In genomic region chr17:68432086-68432864, GRCh38 we compare ENCODE assay signal across 1 cellular context.
TF ChIP-seq lines count a peak whose summit lies in the region.

No MANE protein-coding gene starts in this region.

TF ChIP-seq in WTC11, 78 proteins besides CTCF, POLR2A, EP300 and RAD21 (continued from another document):
- TF ChIP-seq ZNF532 (CRISPR knock-in tag; IDR thresholded peaks at IDR 0.05; ENCODE audit: borderline replicate concordance) (no peak), HMGA2 (CRISPR knock-in tag; IDR thresholded peaks at IDR 0.05) (no peak), CREB1 (CRISPR knock-in tag; IDR thresholded peaks at IDR 0.05) (no peak), TP53 (CRISPR knock-in tag; IDR thresholded peaks at IDR 0.05) (no peak), ZBTB43 (CRISPR knock-in tag; IDR thresholded peaks at IDR 0.05) (no peak), CDX4 (CRISPR knock-in tag; IDR thresholded peaks at IDR 0.05; ENCODE audit: borderline replicate concordance) (no peak), SOX15 (CRISPR knock-in tag; IDR thresholded peaks at IDR 0.05) (no peak), ATF1 (CRISPR knock-in tag; IDR thresholded peaks at IDR 0.05) (no peak), FOXP1 (CRISPR knock-in tag; IDR thresholded peaks at IDR 0.05; ENCODE audit: borderline replicate concordance) (no peak), GRHL2 (CRISPR knock-in tag; IDR thresholded peaks at IDR 0.05; ENCODE audit: insufficient replicate concordance, severe bottlenecking) (no peak)
- TF ChIP-seq, protein P1, sequence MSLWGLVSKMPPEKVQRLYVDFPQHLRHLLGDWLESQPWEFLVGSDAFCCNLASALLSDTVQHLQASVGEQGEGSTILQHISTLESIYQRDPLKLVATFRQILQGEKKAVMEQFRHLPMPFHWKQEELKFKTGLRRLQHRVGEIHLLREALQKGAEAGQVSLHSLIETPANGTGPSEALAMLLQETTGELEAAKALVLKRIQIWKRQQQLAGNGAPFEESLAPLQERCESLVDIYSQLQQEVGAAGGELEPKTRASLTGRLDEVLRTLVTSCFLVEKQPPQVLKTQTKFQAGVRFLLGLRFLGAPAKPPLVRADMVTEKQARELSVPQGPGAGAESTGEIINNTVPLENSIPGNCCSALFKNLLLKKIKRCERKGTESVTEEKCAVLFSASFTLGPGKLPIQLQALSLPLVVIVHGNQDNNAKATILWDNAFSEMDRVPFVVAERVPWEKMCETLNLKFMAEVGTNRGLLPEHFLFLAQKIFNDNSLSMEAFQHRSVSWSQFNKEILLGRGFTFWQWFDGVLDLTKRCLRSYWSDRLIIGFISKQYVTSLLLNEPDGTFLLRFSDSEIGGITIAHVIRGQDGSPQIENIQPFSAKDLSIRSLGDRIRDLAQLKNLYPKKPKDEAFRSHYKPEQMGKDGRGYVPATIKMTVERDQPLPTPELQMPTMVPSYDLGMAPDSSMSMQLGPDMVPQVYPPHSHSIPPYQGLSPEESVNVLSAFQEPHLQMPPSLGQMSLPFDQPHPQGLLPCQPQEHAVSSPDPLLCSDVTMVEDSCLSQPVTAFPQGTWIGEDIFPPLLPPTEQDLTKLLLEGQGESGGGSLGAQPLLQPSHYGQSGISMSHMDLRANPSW (CRISPR knock-in tag; conservative IDR thresholded peaks at IDR 0.05; ENCODE audit: low read depth): no peak
- TF ChIP-seq, protein P2, sequence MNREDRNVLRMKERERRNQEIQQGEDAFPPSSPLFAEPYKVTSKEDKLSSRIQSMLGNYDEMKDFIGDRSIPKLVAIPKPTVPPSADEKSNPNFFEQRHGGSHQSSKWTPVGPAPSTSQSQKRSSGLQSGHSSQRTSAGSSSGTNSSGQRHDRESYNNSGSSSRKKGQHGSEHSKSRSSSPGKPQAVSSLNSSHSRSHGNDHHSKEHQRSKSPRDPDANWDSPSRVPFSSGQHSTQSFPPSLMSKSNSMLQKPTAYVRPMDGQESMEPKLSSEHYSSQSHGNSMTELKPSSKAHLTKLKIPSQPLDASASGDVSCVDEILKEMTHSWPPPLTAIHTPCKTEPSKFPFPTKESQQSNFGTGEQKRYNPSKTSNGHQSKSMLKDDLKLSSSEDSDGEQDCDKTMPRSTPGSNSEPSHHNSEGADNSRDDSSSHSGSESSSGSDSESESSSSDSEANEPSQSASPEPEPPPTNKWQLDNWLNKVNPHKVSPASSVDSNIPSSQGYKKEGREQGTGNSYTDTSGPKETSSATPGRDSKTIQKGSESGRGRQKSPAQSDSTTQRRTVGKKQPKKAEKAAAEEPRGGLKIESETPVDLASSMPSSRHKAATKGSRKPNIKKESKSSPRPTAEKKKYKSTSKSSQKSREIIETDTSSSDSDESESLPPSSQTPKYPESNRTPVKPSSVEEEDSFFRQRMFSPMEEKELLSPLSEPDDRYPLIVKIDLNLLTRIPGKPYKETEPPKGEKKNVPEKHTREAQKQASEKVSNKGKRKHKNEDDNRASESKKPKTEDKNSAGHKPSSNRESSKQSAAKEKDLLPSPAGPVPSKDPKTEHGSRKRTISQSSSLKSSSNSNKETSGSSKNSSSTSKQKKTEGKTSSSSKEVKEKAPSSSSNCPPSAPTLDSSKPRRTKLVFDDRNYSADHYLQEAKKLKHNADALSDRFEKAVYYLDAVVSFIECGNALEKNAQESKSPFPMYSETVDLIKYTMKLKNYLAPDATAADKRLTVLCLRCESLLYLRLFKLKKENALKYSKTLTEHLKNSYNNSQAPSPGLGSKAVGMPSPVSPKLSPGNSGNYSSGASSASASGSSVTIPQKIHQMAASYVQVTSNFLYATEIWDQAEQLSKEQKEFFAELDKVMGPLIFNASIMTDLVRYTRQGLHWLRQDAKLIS (CRISPR knock-in tag; IDR thresholded peaks at IDR 0.05; ENCODE audit: borderline replicate concordance): no peak
- TF ChIP-seq, protein P3, sequence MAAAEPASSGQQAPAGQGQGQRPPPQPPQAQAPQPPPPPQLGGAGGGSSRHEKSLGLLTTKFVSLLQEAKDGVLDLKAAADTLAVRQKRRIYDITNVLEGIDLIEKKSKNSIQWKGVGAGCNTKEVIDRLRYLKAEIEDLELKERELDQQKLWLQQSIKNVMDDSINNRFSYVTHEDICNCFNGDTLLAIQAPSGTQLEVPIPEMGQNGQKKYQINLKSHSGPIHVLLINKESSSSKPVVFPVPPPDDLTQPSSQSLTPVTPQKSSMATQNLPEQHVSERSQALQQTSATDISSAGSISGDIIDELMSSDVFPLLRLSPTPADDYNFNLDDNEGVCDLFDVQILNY (CRISPR knock-in tag; IDR thresholded peaks at IDR 0.05): no peak
- TF ChIP-seq, protein P4, sequence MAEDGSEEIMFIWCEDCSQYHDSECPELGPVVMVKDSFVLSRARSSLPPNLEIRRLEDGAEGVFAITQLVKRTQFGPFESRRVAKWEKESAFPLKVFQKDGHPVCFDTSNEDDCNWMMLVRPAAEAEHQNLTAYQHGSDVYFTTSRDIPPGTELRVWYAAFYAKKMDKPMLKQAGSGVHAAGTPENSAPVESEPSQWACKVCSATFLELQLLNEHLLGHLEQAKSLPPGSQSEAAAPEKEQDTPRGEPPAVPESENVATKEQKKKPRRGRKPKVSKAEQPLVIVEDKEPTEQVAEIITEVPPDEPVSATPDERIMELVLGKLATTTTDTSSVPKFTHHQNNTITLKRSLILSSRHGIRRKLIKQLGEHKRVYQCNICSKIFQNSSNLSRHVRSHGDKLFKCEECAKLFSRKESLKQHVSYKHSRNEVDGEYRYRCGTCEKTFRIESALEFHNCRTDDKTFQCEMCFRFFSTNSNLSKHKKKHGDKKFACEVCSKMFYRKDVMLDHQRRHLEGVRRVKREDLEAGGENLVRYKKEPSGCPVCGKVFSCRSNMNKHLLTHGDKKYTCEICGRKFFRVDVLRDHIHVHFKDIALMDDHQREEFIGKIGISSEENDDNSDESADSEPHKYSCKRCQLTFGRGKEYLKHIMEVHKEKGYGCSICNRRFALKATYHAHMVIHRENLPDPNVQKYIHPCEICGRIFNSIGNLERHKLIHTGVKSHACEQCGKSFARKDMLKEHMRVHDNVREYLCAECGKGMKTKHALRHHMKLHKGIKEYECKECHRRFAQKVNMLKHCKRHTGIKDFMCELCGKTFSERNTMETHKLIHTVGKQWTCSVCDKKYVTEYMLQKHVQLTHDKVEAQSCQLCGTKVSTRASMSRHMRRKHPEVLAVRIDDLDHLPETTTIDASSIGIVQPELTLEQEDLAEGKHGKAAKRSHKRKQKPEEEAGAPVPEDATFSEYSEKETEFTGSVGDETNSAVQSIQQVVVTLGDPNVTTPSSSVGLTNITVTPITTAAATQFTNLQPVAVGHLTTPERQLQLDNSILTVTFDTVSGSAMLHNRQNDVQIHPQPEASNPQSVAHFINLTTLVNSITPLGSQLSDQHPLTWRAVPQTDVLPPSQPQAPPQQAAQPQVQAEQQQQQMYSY (CRISPR knock-in tag; IDR thresholded peaks at IDR 0.05): no peak
